In genomic region chr11:7986768-7987559, GRCh38 we compare ENCODE assay signal across 1 cellular context.
TF ChIP-seq lines count a peak whose summit lies in the region.

A gene with protein sequence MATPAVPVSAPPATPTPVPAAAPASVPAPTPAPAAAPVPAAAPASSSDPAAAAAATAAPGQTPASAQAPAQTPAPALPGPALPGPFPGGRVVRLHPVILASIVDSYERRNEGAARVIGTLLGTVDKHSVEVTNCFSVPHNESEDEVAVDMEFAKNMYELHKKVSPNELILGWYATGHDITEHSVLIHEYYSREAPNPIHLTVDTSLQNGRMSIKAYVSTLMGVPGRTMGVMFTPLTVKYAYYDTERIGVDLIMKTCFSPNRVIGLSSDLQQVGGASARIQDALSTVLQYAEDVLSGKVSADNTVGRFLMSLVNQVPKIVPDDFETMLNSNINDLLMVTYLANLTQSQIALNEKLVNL (plus strand): TSS chr11:7987337. CDS start chr11:7987353, 16 bp downstream.

TF ChIP-seq in K562, 482 proteins besides CTCF, POLR2A, EP300 and RAD21 (continued from another document and continues in another):
- TF ChIP-seq CHAMP1 (IDR thresholded peaks at IDR 0.05), result peak; percentile 94
- TF ChIP-seq CBX3 (IDR thresholded peaks at IDR 0.05; ENCODE audit: borderline replicate concordance in 1 of 2, low read length in 2 of 2), result peak in 1 of 2 experiments; percentile 76; a peak in 1 of 3 replicates
- no peak for TF ChIP-seq ZNF830 (CRISPR knock-in tag; IDR thresholded peaks at IDR 0.05)
- TF ChIP-seq SNAPC5 (CRISPR knock-in tag; IDR thresholded peaks at IDR 0.05), result no peak
- no peak for TF ChIP-seq MEIS2 (IDR thresholded peaks at IDR 0.05; ENCODE audit: partially characterized antibody)
- TF ChIP-seq, protein P1, sequence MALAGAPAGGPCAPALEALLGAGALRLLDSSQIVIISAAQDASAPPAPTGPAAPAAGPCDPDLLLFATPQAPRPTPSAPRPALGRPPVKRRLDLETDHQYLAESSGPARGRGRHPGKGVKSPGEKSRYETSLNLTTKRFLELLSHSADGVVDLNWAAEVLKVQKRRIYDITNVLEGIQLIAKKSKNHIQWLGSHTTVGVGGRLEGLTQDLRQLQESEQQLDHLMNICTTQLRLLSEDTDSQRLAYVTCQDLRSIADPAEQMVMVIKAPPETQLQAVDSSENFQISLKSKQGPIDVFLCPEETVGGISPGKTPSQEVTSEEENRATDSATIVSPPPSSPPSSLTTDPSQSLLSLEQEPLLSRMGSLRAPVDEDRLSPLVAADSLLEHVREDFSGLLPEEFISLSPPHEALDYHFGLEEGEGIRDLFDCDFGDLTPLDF (CRISPR knock-in tag; IDR thresholded peaks at IDR 0.05), result peak; percentile 69; the same call in 1 of the 2 replicates
- peak; percentile 89 for TF ChIP-seq RB1 (IDR thresholded peaks at IDR 0.05; ENCODE audit: low read depth)
- TF ChIP-seq RCOR1 (IDR thresholded peaks at IDR 0.05; ENCODE audit: borderline replicate concordance in 1 of 2, low read depth in 2 of 2, low read length in 2 of 2), result peak in 1 of 2 experiments; percentile 75; a peak in 2 of 4 replicates
- TF ChIP-seq ZNF274 (IDR thresholded peaks at IDR 0.05; ENCODE audit: borderline replicate concordance, low read depth, low read length), result no peak
- TF ChIP-seq ESRRA (IDR thresholded peaks at IDR 0.05; ENCODE audit: borderline replicate concordance, low read depth), result peak; percentile 31; the same call in 1 of the 2 replicates
- TF ChIP-seq ZC3H4 (CRISPR knock-in tag; IDR thresholded peaks at IDR 0.05; ENCODE audit: borderline replicate concordance), result no peak
- peak in 1 of 2 experiments; percentile 77; a peak in 1 of 4 replicates for TF ChIP-seq BCLAF1 (IDR thresholded peaks at IDR 0.05; ENCODE audit: borderline replicate concordance in 1 of 2, control insufficient read depth in 1 of 2, low read depth in 2 of 2, low read length in 1 of 2)
- TF ChIP-seq ZNF253 (CRISPR knock-in tag; conservative IDR thresholded peaks at IDR 0.05), result no peak
- peak; percentile 53; the same call in 1 of the 2 replicates for TF ChIP-seq DPF2 (IDR thresholded peaks at IDR 0.05)
- TF ChIP-seq, protein P2, sequence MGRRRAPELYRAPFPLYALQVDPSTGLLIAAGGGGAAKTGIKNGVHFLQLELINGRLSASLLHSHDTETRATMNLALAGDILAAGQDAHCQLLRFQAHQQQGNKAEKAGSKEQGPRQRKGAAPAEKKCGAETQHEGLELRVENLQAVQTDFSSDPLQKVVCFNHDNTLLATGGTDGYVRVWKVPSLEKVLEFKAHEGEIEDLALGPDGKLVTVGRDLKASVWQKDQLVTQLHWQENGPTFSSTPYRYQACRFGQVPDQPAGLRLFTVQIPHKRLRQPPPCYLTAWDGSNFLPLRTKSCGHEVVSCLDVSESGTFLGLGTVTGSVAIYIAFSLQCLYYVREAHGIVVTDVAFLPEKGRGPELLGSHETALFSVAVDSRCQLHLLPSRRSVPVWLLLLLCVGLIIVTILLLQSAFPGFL (CRISPR knock-in tag; IDR thresholded peaks at IDR 0.05), result 0 out of 2 replicates have a peak, but pooled peaks have one; percentile 30
- TF ChIP-seq, protein P3, sequence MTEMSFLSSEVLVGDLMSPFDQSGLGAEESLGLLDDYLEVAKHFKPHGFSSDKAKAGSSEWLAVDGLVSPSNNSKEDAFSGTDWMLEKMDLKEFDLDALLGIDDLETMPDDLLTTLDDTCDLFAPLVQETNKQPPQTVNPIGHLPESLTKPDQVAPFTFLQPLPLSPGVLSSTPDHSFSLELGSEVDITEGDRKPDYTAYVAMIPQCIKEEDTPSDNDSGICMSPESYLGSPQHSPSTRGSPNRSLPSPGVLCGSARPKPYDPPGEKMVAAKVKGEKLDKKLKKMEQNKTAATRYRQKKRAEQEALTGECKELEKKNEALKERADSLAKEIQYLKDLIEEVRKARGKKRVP (CRISPR knock-in tag; IDR thresholded peaks at IDR 0.05), result peak; percentile 52; the same call in 1 of the 2 replicates
- TF ChIP-seq SRSF9 (IDR thresholded peaks at IDR 0.05; ENCODE audit: borderline replicate concordance, low read depth, low read length), result no peak
- TF ChIP-seq TAF1 (IDR thresholded peaks at IDR 0.05; ENCODE audit: control insufficient read depth, extremely low read depth, insufficient read depth, low read length, severe bottlenecking), result peak; percentile 43
- TF ChIP-seq MECOM (CRISPR knock-in tag; IDR thresholded peaks at IDR 0.05), result no peak
- TF ChIP-seq ZNF445 (CRISPR knock-in tag; IDR thresholded peaks at IDR 0.05; ENCODE audit: low read depth), result no peak
- peak; percentile 76 for TF ChIP-seq SUPT5H (IDR thresholded peaks at IDR 0.05)
- TF ChIP-seq ZNF197 (CRISPR knock-in tag; IDR thresholded peaks at IDR 0.05; ENCODE audit: low read depth), result no peak
- TF ChIP-seq TRIM28 (IDR thresholded peaks at IDR 0.05), result peak; percentile 77; the same call in 1 of the 2 replicates
- peak; percentile 64 for TF ChIP-seq CBFA2T2 (conservative IDR thresholded peaks at IDR 0.05)
- TF ChIP-seq ZFX (CRISPR knock-in tag; IDR thresholded peaks at IDR 0.05), result peak; percentile 73
- TF ChIP-seq, protein P4, sequence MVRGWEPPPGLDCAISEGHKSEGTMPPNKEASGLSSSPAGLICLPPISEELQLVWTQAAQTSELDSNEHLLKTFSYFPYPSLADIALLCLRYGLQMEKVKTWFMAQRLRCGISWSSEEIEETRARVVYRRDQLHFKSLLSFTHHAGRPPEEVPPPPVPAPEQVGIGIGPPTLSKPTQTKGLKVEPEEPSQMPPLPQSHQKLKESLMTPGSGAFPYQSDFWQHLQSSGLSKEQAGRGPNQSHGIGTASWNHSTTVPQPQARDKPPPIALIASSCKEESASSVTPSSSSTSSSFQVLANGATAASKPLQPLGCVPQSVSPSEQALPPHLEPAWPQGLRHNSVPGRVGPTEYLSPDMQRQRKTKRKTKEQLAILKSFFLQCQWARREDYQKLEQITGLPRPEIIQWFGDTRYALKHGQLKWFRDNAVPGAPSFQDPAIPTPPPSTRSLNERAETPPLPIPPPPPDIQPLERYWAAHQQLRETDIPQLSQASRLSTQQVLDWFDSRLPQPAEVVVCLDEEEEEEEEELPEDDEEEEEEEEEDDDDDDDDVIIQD (CRISPR knock-in tag; IDR thresholded peaks at IDR 0.05), result 0 out of 2 replicates have a peak, but pooled peaks have one; percentile 62
- peak; percentile 80; the same call in 1 of the 2 replicates for TF ChIP-seq NFATC3 (IDR thresholded peaks at IDR 0.05)
- no peak for TF ChIP-seq GABPB2 (CRISPR knock-in tag; conservative IDR thresholded peaks at IDR 0.05)
- TF ChIP-seq, protein P5, sequence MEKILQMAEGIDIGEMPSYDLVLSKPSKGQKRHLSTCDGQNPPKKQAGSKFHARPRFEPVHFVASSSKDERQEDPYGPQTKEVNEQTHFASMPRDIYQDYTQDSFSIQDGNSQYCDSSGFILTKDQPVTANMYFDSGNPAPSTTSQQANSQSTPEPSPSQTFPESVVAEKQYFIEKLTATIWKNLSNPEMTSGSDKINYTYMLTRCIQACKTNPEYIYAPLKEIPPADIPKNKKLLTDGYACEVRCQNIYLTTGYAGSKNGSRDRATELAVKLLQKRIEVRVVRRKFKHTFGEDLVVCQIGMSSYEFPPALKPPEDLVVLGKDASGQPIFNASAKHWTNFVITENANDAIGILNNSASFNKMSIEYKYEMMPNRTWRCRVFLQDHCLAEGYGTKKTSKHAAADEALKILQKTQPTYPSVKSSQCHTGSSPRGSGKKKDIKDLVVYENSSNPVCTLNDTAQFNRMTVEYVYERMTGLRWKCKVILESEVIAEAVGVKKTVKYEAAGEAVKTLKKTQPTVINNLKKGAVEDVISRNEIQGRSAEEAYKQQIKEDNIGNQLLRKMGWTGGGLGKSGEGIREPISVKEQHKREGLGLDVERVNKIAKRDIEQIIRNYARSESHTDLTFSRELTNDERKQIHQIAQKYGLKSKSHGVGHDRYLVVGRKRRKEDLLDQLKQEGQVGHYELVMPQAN (IDR thresholded peaks at IDR 0.05; ENCODE audit: borderline replicate concordance), result peak; percentile 66; the same call in 1 of the 2 replicates
- TF ChIP-seq, protein P6, sequence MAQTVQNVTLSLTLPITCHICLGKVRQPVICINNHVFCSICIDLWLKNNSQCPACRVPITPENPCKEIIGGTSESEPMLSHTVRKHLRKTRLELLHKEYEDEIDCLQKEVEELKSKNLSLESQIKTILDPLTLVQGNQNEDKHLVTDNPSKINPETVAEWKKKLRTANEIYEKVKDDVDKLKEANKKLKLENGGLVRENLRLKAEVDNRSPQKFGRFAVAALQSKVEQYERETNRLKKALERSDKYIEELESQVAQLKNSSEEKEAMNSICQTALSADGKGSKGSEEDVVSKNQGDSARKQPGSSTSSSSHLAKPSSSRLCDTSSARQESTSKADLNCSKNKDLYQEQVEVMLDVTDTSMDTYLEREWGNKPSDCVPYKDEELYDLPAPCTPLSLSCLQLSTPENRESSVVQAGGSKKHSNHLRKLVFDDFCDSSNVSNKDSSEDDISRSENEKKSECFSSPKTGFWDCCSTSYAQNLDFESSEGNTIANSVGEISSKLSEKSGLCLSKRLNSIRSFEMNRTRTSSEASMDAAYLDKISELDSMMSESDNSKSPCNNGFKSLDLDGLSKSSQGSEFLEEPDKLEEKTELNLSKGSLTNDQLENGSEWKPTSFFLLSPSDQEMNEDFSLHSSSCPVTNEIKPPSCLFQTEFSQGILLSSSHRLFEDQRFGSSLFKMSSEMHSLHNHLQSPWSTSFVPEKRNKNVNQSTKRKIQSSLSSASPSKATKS (CRISPR knock-in tag; IDR thresholded peaks at IDR 0.05), result no peak
- peak; percentile 88 for TF ChIP-seq DIDO1 (tag; IDR thresholded peaks at IDR 0.05; ENCODE audit: low read depth)
- 0 out of 2 replicates have a peak, but pooled peaks have one; percentile 39 for TF ChIP-seq ATF2 (CRISPR knock-in tag; IDR thresholded peaks at IDR 0.05)
- peak; percentile 98 for TF ChIP-seq PHF20 (IDR thresholded peaks at IDR 0.05; ENCODE audit: partially characterized antibody)
- TF ChIP-seq, protein P7, sequence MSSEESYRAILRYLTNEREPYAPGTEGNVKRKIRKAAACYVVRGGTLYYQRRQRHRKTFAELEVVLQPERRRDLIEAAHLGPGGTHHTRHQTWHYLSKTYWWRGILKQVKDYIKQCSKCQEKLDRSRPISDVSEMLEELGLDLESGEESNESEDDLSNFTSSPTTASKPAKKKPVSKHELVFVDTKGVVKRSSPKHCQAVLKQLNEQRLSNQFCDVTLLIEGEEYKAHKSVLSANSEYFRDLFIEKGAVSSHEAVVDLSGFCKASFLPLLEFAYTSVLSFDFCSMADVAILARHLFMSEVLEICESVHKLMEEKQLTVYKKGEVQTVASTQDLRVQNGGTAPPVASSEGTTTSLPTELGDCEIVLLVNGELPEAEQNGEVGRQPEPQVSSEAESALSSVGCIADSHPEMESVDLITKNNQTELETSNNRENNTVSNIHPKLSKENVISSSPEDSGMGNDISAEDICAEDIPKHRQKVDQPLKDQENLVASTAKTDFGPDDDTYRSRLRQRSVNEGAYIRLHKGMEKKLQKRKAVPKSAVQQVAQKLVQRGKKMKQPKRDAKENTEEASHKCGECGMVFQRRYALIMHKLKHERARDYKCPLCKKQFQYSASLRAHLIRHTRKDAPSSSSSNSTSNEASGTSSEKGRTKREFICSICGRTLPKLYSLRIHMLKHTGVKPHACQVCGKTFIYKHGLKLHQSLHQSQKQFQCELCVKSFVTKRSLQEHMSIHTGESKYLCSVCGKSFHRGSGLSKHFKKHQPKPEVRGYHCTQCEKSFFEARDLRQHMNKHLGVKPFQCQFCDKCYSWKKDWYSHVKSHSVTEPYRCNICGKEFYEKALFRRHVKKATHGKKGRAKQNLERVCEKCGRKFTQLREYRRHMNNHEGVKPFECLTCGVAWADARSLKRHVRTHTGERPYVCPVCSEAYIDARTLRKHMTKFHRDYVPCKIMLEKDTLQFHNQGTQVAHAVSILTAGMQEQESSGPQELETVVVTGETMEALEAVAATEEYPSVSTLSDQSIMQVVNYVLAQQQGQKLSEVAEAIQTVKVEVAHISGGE (CRISPR knock-in tag; IDR thresholded peaks at IDR 0.05), result peak; percentile 96 to 99 (median 98)
- 0 out of 2 replicates have a peak, but pooled peaks have one; percentile 21 for TF ChIP-seq ELF2 (CRISPR knock-in tag; IDR thresholded peaks at IDR 0.05)
- peak; percentile 72; the same call in 1 of the 2 replicates for TF ChIP-seq BCOR (IDR thresholded peaks at IDR 0.05)
